8 cellular contexts compared by ENCODE assay signal in the genomic region with DNA sequence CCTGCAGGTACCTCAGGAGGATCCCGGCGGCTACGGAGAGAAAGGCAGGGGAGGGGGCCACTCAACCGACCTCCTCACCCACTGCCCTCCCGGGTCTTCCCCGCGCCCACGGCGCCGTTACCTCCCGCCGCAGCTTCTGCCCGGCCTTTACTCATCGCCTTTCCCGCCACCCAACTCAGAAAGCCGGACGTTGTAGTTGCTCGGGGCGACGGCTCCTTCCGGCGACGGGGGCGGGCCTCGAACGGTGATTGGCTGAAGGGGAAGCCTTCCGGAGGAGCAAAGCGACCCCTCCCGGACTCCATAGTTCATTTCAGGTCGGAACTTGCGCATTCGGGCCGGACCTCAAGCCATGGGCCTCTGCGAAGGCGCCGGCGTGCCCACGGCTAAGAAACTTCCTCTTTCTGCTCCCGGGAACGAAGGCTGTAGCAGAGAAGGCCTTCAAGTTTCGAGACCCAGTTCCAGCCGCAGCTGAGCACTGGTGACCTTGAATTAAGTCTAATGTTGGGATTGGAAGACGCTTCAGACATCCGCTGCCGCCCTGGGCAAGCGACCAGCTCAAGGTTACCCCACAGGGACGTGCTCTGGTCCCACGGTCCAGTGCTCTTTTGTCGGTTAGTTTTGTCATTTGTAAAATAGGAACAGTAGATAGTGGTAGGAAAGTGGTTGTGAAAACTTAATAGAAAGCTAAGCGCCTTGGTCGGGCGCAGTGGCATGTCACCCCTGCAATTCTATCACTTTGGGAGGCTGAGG. TPM values are rescaled to one million over a fixed set of nuclear protein-coding genes. Genes with fewer than 3 reads are reported as not detected.
DNase-seq lines count a peak whose midpoint lies in the region; ATAC-seq, FAIRE-seq and TF ChIP-seq lines count a peak whose summit lies in the region.

A gene with protein sequence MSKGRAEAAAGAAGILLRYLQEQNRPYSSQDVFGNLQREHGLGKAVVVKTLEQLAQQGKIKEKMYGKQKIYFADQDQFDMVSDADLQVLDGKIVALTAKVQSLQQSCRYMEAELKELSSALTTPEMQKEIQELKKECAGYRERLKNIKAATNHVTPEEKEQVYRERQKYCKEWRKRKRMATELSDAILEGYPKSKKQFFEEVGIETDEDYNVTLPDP (minus strand): TSS at position 198 of the 750 bp plus-strand sequence. CDS start 43 bp downstream, at position 155.

- TF ChIP-seq CTCF in GM12874 (IDR thresholded peaks at IDR 0.05; ENCODE audit: insufficient read depth, low read depth, low read length) (peak; percentile 69), pancreas (IDR thresholded peaks at IDR 0.05) (no peak), tibial artery (IDR thresholded peaks at IDR 0.05) (peak; percentile 18 to 54)

- peaks cover 0 to 10% (median 5%) of the 10 kb centered on the region in 3 donors for H3K4me1 ChIP-seq in pancreas
- peaks cover 0 to 21% (median 19%) of the 10 kb centered on the region in 4 donors for H3K4me1 ChIP-seq in tibial artery

- H3K27ac ChIP-seq in pancreas (peak within 1 kb of the TSS; percentile 64 to 84 (median 74)), tibial artery (peak within 1 kb of the TSS; percentile 78 to 89)

- DNase-seq in NCI-H1436 (lab: John Stamatoyannopoulos, UW) (peak; percentile 97), SW480 (ENCODE audit: low spot score) (peak; percentile 94), Right ventricle myocardium superior (peak; percentile 97), pancreas (peak; percentile 92 to 97 (median 94)), tibial artery (peak; percentile 96 to 97)
- peak; percentile 84 for DNase-seq in activated naive CD8-positive, alpha-beta T cell treated with anti-CD3 and anti-CD28 coated beads, Interleukin-2, amount 50 U/mL, for 16 hours (ENCODE audit: low read depth, low spot score)

- peak within 1 kb of the TSS; percentile 31 to 62 (median 44) for H3K4me3 ChIP-seq in pancreas
- H3K4me3 ChIP-seq in tibial artery: peak within 1 kb of the TSS; percentile 57 to 61

- 0% methylated on average over 52 of the region's 52 CpGs for WGBS in pancreas, 2 donors

- ATAC-seq in HG02759 (IDR thresholded peaks at IDR 0.05; ENCODE audit: unreplicated experiment): peak; percentile 70
- peak; percentile 95 for ATAC-seq in Right ventricle myocardium superior (ENCODE audit: poor library complexity)
- ATAC-seq in pancreas: peak; percentile 94 to 98 (median 96)

- H3K9me3 ChIP-seq in pancreas (no peaks in the 10 kb centered on the region), tibial artery (no peaks in the 10 kb centered on the region)

- intact Hi-C loops in Right ventricle myocardium superior (cut with DNase I): no loop called here
- intact Hi-C loops in pancreas (cut with DNase I): no loop called here
- intact Hi-C loops in tibial artery (cut with DNase I; ENCODE audit: low total_unique reads): loop anchor here (1.0 kb wide), 1 partner anchor 106 kb away; no protein-coding TSS in a partner anchor

- no peak for FAIRE-seq in pancreas (lab: Jason Lieb, UNC)

- H3K27me3 ChIP-seq in pancreas (no peaks in the 10 kb centered on the region), tibial artery (no peaks in the 10 kb centered on the region)

- H3K36me3 ChIP-seq in pancreas: peaks cover 3 to 30% (median 15%) of the 10 kb centered on the region in 3 donors
- H3K36me3 ChIP-seq in tibial artery: peaks cover 34 to 62% (median 46%) of the 10 kb centered on the region in 3 donors

RNA-seq across cellular contexts. Expression of the gene that starts here (rescaled TPM):
- 2.3 TPM for total RNA-seq in Right ventricle myocardium superior
- total RNA-seq in pancreas: 1 to 10 TPM; 1.0 to 2.7 (median 2.0) TPM
- 1 to 10 TPM; 3.9 to 7.0 TPM for polyA plus RNA-seq in pancreas

Comparison
In these comparisons a context has a peak if more than half of its experiments do, and no peak if none do; other contexts are left out.
1. Peak in every context shown above with its lines: DNase-seq, ATAC-seq, H3K4me3 ChIP-seq and H3K27ac ChIP-seq.
2. CTCF ChIP-seq: peak in GM12874 (single experiment) and tibial artery (2 of 2); none in pancreas (0 of 4).